In the genomic region with DNA sequence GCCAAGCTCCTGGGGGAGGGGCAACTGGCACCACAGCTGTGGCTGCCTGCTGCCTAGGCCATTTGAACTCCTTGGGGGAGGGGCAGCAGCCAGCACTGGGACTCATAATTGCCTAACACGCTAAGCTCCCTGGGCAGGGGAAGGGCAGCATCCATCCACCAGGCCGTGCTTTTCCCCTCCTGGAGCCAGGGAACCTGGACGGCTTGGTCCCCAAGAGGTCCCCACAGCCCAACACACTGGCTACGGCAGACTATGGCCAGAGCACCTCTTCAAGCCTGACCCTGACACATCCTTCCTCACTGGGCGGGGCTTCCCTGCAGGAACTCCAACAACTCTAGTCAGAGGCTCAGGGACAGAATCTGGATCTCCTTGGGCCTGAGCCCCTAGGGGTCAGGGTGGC, we compare ENCODE assay signal across 26 cellular contexts.
"Had no signal": no experiment of that assay in that cellular context is flagged by ENCODE, and none has a peak within 500 bp of the region (broad histone marks: within the 10 kb centered on the region; RNA-seq: fewer than 3 reads in every experiment).

No MANE protein-coding gene starts in this region.

- H3K4me2 ChIP-seq: smooth muscle cell had no signal

- H3K4me1 ChIP-seq: adrenal gland, body of pancreas, colonic mucosa, pancreas, psoas muscle, stomach, tibial artery, upper lobe of right lung had no signal

- H3K4me3 Mint-ChIP-seq: activated naive CD4-positive, alpha-beta T cell treated with anti-CD3 and anti-CD28 coated beads for 36 hours; activated naive CD8-positive, alpha-beta T cell treated with anti-CD3 and anti-CD28 coated beads for 36 hours; activated T-cell treated with anti-CD3 and anti-CD28 coated beads, Interleukin-2, amount 50 U/mL, for 72 hours; mesothelial cell of epicardium; naive B cell; nephron progenitor cell; stimulated activated memory B cell treated with anti-CD40 and anti-IgM and Interleukin-4, amounts not matched to agents 10 μg/mL and 1 μg/mL and 100 μg/mL, for 72 hours; T-helper 2 cell treated with Interferon-gamma antibody and Interleukin-4, amounts not matched to agents 5 μg/mL and 100 μg/mL, for 36 hours had no signal

- H3K36me3 Mint-ChIP-seq: activated naive CD8-positive, alpha-beta T cell treated with anti-CD3 and anti-CD28 coated beads for 36 hours; mesothelial cell of epicardium; naive B cell; stimulated activated memory B cell treated with anti-CD40 and anti-IgM and Interleukin-4, amounts not matched to agents 10 μg/mL and 1 μg/mL and 100 μg/mL, for 72 hours had no signal

- H3K4me1 Mint-ChIP-seq: activated naive CD8-positive, alpha-beta T cell treated with anti-CD3 and anti-CD28 coated beads for 36 hours; mesothelial cell of epicardium; naive B cell; nephron progenitor cell; stimulated activated memory B cell treated with anti-CD40 and anti-IgM and Interleukin-4, amounts not matched to agents 10 μg/mL and 1 μg/mL and 100 μg/mL, for 72 hours had no signal

- H3K4me3 ChIP-seq: adrenal gland, body of pancreas, colonic mucosa, pancreas, psoas muscle, smooth muscle cell, stomach, tibial artery, upper lobe of right lung had no signal

- H3K27me3 ChIP-seq: adrenal gland, body of pancreas, colonic mucosa, pancreas, stomach, tibial artery, upper lobe of right lung had no signal

- H3K9me3 ChIP-seq: adrenal gland, body of pancreas, colonic mucosa, pancreas, psoas muscle, stomach, tibial artery, upper lobe of right lung had no signal

- H3K27me3 Mint-ChIP-seq: activated naive CD8-positive, alpha-beta T cell treated with anti-CD3 and anti-CD28 coated beads for 36 hours; stimulated activated memory B cell treated with anti-CD40 and anti-IgM and Interleukin-4, amounts not matched to agents 10 μg/mL and 1 μg/mL and 100 μg/mL, for 72 hours had no signal

- H3K36me3 ChIP-seq: adrenal gland, colonic mucosa, pancreas, stomach, tibial artery, upper lobe of right lung had no signal

- ATAC-seq: activated T-cell treated with anti-CD3 and anti-CD28 coated beads, Interleukin-2, amount 50 U/mL, for 72 hours; body of pancreas; pancreas; psoas muscle; stimulated activated memory B cell treated with anti-CD40 and anti-IgM and Interleukin-4, amounts not matched to agents 10 μg/mL and 1 μg/mL and 100 μg/mL, for 72 hours; upper lobe of right lung had no signal

- H3K27ac Mint-ChIP-seq: activated naive CD4-positive, alpha-beta T cell treated with anti-CD3 and anti-CD28 coated beads for 36 hours; activated naive CD8-positive, alpha-beta T cell treated with anti-CD3 and anti-CD28 coated beads for 36 hours; activated T-cell treated with anti-CD3 and anti-CD28 coated beads, Interleukin-2, amount 50 U/mL, for 72 hours; mesothelial cell of epicardium; naive B cell; nephron progenitor cell; stimulated activated memory B cell treated with anti-CD40 and anti-IgM and Interleukin-4, amounts not matched to agents 10 μg/mL and 1 μg/mL and 100 μg/mL, for 72 hours; T-helper 2 cell treated with Interferon-gamma antibody and Interleukin-4, amounts not matched to agents 5 μg/mL and 100 μg/mL, for 36 hours had no signal

- H3K27ac ChIP-seq: adrenal gland, body of pancreas, colonic mucosa, pancreas, psoas muscle, stomach, tibial artery, upper lobe of right lung had no signal

- DNase-seq: activated CD4-positive, alpha-beta T cell treated with anti-CD3 and anti-CD28 coated beads for 4 hours; activated CD4-positive, alpha-beta T cell treated with anti-CD3 and anti-CD28 coated beads, Interleukin-2, amount 50 U/mL, for 4 hours; activated naive CD4-positive, alpha-beta T cell treated with anti-CD3 and anti-CD28 coated beads for 36 hours; activated naive CD8-positive, alpha-beta T cell treated with anti-CD3 and anti-CD28 coated beads for 36 hours; activated T-cell treated with anti-CD3 and anti-CD28 coated beads for 4 hours; activated T-cell treated with anti-CD3 and anti-CD28 coated beads, Interleukin-2, amount 50 U/mL, for 72 hours; adrenal gland; aorta; body of pancreas; colonic mucosa; effector CD8-positive, alpha-beta T cell; mammary epithelial cell; naive B cell; nephron progenitor cell; psoas muscle; stimulated activated CD4-positive, alpha-beta T cell treated with anti-CD3 and anti-CD28 coated beads, Interleukin-1b, Interleukin-23, amount 100 ng/mL, for 48 hours; stimulated activated CD4-positive, alpha-beta T cell treated with anti-CD3 and anti-CD28 coated beads, Interleukin-4, amount 100 ng/mL, for 4 hours; stimulated activated CD8-positive, alpha-beta memory T cell treated with anti-CD3 and anti-CD28 coated beads, Interleukin-4, amount 100 ng/mL, for 48 hours; stomach; tibial artery; upper lobe of right lung had no signal
